25 cellular contexts compared by ENCODE assay signal in the genomic region with DNA sequence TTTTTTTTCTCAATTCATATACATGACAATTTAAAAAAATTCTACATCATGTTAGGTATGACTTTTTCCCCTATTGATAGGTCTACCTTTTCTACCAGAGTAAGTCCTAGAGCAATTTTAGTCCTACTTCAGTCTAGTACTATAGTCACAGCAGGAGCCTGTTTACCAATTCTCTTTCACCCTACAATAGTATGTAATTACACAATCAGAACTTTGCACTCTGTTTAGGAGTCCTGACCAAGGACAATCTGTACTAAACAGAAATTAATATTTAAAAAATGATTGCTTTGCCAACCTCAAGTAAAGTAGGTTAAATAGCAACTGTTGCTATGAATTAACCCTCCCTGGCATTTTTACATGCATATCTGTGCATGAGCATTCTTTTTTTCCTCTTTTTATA. TPM values are rescaled to one million over a fixed set of nuclear protein-coding genes. Genes with fewer than 3 reads are reported as not detected.
A peak's percentile ranks its signal among the peaks of the same experiment; 100 is the strongest.
DNase-seq lines count a peak whose midpoint lies in the region; ATAC-seq, FAIRE-seq and TF ChIP-seq lines count a peak whose summit lies in the region.
"Had no signal": no experiment of that assay in that cellular context is flagged by ENCODE, and none has a peak within 500 bp of the region (broad histone marks: within the 10 kb centered on the region; RNA-seq: fewer than 3 reads in every experiment).

No MANE protein-coding gene starts in this region.

- H3K4me3 ChIP-seq in duodenal mucosa (ENCODE audit: low read depth in 1 of 2, low read length in 2 of 2): no peak overlapping the region
- H3K4me3 ChIP-seq in HepG2 (replicated peaks in 1 of 3; ENCODE audit: insufficient read depth in 1 of 3, low read depth in 2 of 3, low read length in 3 of 3): no peak overlapping the region
- H3K4me3 ChIP-seq in muscle layer of duodenum (ENCODE audit: low read depth in 1 of 2, low read length in 2 of 2): no peak overlapping the region
- no peak overlapping the region for H3K4me3 ChIP-seq in stomach
- H3K4me3 ChIP-seq: BLaER1 had no signal

- H4K20me1 ChIP-seq in HepG2 (ENCODE audit: insufficient read depth, low read length): no peaks in the 10 kb centered on the region
- H4K20me1 ChIP-seq: BLaER1 had no signal

- POLR2A ChIA-PET in HepG2 (lab: Yijun Ruan, JAX): no interaction called here

- intact Hi-C loops in HepG2 (cut with micrococcal nuclease; ENCODE audit: unreplicated experiment) (no loop called here), stomach (cut with DNase I; ENCODE audit: low total_unique reads) (no loop called here)

- H2AFZ ChIP-seq in HepG2 (ENCODE audit: low read length): no peak overlapping the region

- FAIRE-seq in HepG2 (lab: Jason Lieb, UNC): no peak
- FAIRE-seq: GM12892, GM18507, HTR-8/SVneo had no signal

- TF ChIP-seq POLR2A in HepG2 (IDR thresholded peaks at IDR 0.05; ENCODE audit: insufficient read depth in 1 of 2, low read depth in 2 of 2, low read length in 2 of 2) (no peak), stomach (IDR thresholded peaks at IDR 0.05) (no peak)

- H3K79me2 ChIP-seq in HepG2 (ENCODE audit: insufficient read depth, low read length): no peaks in the 10 kb centered on the region

- TF ChIP-seq CTCF in HepG2 (CRISPR knock-in tag; IDR thresholded peaks at IDR 0.05): no peak
- TF ChIP-seq CTCF in stomach (IDR thresholded peaks at IDR 0.05): no peak

- H3K27me3 ChIP-seq in duodenal mucosa (ENCODE audit: control insufficient read depth in 1 of 2, insufficient read depth in 2 of 2, low read length in 2 of 2) (no peaks in the 10 kb centered on the region), HepG2 (ENCODE audit: control insufficient read depth in 1 of 2, insufficient read depth in 2 of 2, low read length in 2 of 2) (no peaks in the 10 kb centered on the region; a peak in 1 of 5 replicates), muscle layer of duodenum (ENCODE audit: low read depth, low read length) (no peaks in the 10 kb centered on the region), stomach (no peaks in the 10 kb centered on the region)
- H3K27me3 ChIP-seq: BLaER1 had no signal

- H3K36me3 ChIP-seq in duodenal mucosa (ENCODE audit: control insufficient read depth in 1 of 2, insufficient read depth in 2 of 2, low read length in 2 of 2): no peaks in the 10 kb centered on the region
- H3K36me3 ChIP-seq in HepG2 (replicated peaks in 1 of 2; ENCODE audit: control insufficient read depth in 1 of 2, insufficient read depth in 2 of 2, low read length in 2 of 2): no peaks in the 10 kb centered on the region
- no peaks in the 10 kb centered on the region for H3K36me3 ChIP-seq in muscle layer of duodenum (ENCODE audit: control insufficient read depth in 1 of 2, insufficient read depth in 2 of 2, low read length in 2 of 2)
- H3K36me3 ChIP-seq in stomach: no peaks in the 10 kb centered on the region
- H3K36me3 ChIP-seq: BLaER1 had no signal

- ATAC-seq in HepG2: peak; percentile 51; the same call in 2 of the 3 replicates
- ATAC-seq in GM21367 (IDR thresholded peaks at IDR 0.05; ENCODE audit: unreplicated experiment): no peak
- no peak for ATAC-seq in GM18861 (IDR thresholded peaks at IDR 0.05; ENCODE audit: unreplicated experiment)
- ATAC-seq: HCT116 had no signal

- H3K9ac ChIP-seq in duodenal mucosa (ENCODE audit: low read depth in 1 of 2, low read length in 2 of 2): no peak overlapping the region
- H3K9ac ChIP-seq in HepG2 (ENCODE audit: insufficient read depth, low read depth, low read length): no peak overlapping the region
- H3K9ac ChIP-seq: BLaER1 had no signal

- no peaks in the 10 kb centered on the region for H3K9me3 ChIP-seq in duodenal mucosa (ENCODE audit: control insufficient read depth in 1 of 2, low read length in 2 of 2)
- H3K9me3 ChIP-seq in HepG2 (ENCODE audit: low read length): no peaks in the 10 kb centered on the region
- no peaks in the 10 kb centered on the region for H3K9me3 ChIP-seq in muscle layer of duodenum (ENCODE audit: control insufficient read depth in 1 of 2, low read length in 2 of 2)
- no peaks in the 10 kb centered on the region for H3K9me3 ChIP-seq in stomach
- H3K9me3 ChIP-seq: BLaER1 had no signal

- TF ChIP-seq EP300 in HepG2 (IDR thresholded peaks at IDR 0.05; ENCODE audit: low read depth in 2 of 2, low read length in 2 of 2) (no peak), HepG2 (CRISPR knock-in tag; IDR thresholded peaks at IDR 0.05; ENCODE audit: borderline replicate concordance) (no peak), stomach (IDR thresholded peaks at IDR 0.05) (no peak)

- DNase-seq in HepG2 (ENCODE audit: low spot score): peak; percentile 20
- DNase-seq in stomach: no peak
- no peak for DNase-seq in NCI-H1092 (lab: John Stamatoyannopoulos, UW)
- DNase-seq in NCI-H2029 treated with DMSO at 0.1 percent for 48 hours (lab: John Stamatoyannopoulos, UW): no peak
- DNase-seq: 8988T; CD4-positive, alpha-beta memory T cell; DMS153; DMS79; GDM1; GOT3; H7; HFFc6 had no signal

- H3K4me1 ChIP-seq in duodenal mucosa (ENCODE audit: control insufficient read depth in 1 of 2, insufficient read depth in 2 of 2, low read length in 2 of 2) (peaks cover 17 to 18% of the 10 kb centered on the region in 2 donors), HepG2 (ENCODE audit: insufficient read depth, low read length) (peaks cover 27% of the 10 kb centered on the region), muscle layer of duodenum (ENCODE audit: control insufficient read depth in 1 of 2, insufficient read depth in 2 of 2, low read length in 2 of 2) (no peaks in the 10 kb centered on the region), stomach (peaks cover 6 to 28% (median 13%) of the 10 kb centered on the region in 4 donors)
- H3K4me1 ChIP-seq: BLaER1 had no signal

- in situ Hi-C loops in HepG2 (cut with HindIII; ENCODE audit: extremely low pct_ligation_motif_present, low pct_unique_long_range_greater_than_20kb): loop anchor here (25.0 kb wide), 1 partner anchor 195 kb away; a partner anchor contains a TSS

- CTCF ChIA-PET in HepG2 (lab: Yijun Ruan, JAX; ENCODE audit: low intra/inter-chr PET ratio, low total read pairs): no interaction called here

- BruUV-seq in HepG2 (replicated peaks; lab: Mats Ljungman, UMichigan): no TSS peak

- peak overlapping the region; percentile 70 for H3K27ac ChIP-seq in duodenal mucosa (ENCODE audit: low read depth, low read length)
- no peak overlapping the region for H3K27ac ChIP-seq in HepG2 (ENCODE audit: extremely low read length, insufficient read depth, low read length)
- H3K27ac ChIP-seq in muscle layer of duodenum (ENCODE audit: low read length): peak overlapping the region; percentile 36
- H3K27ac ChIP-seq in stomach: peak overlapping the region in 4 of 5 donors; percentile 39 to 75 (median 66)
- H3K27ac ChIP-seq: BLaER1 had no signal

- TF ChIP-seq RAD21 in HepG2 (CRISPR knock-in tag; IDR thresholded peaks at IDR 0.05): no peak

- H3K4me2 ChIP-seq in HepG2 (ENCODE audit: low read depth, low read length): no peak overlapping the region
- H3K4me2 ChIP-seq: BLaER1 had no signal

TF ChIP-seq in HepG2, 621 proteins besides CTCF, POLR2A, EP300 and RAD21 (continues in another document):
- TF ChIP-seq CCDC6 (CRISPR knock-in tag; IDR thresholded peaks at IDR 0.05) (no peak), FOXP1 (IDR thresholded peaks at IDR 0.05) (no peak), FOXP1 (CRISPR knock-in tag; IDR thresholded peaks at IDR 0.05) (peak; percentile 55), HNF4A (CRISPR knock-in tag; IDR thresholded peaks at IDR 0.05) (peak; percentile 72), ARHGAP35 (CRISPR knock-in tag; IDR thresholded peaks at IDR 0.05; ENCODE audit: borderline replicate concordance) (no peak), ZNF720 (CRISPR knock-in tag; IDR thresholded peaks at IDR 0.05) (no peak), ZNF10 (CRISPR knock-in tag; IDR thresholded peaks at IDR 0.05; ENCODE audit: borderline replicate concordance, low read depth) (no peak), ZNF780A (CRISPR knock-in tag; IDR thresholded peaks at IDR 0.05) (no peak), SOX5 (CRISPR knock-in tag; IDR thresholded peaks at IDR 0.05; ENCODE audit: borderline replicate concordance) (0 out of 2 replicates have a peak, but pooled peaks have one; percentile 10), FOXO1 (CRISPR knock-in tag; IDR thresholded peaks at IDR 0.05) (peak; percentile 44; the same call in 1 of the 2 replicates)
- TF ChIP-seq, protein P1, sequence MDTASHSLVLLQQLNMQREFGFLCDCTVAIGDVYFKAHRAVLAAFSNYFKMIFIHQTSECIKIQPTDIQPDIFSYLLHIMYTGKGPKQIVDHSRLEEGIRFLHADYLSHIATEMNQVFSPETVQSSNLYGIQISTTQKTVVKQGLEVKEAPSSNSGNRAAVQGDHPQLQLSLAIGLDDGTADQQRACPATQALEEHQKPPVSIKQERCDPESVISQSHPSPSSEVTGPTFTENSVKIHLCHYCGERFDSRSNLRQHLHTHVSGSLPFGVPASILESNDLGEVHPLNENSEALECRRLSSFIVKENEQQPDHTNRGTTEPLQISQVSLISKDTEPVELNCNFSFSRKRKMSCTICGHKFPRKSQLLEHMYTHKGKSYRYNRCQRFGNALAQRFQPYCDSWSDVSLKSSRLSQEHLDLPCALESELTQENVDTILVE (CRISPR knock-in tag; IDR thresholded peaks at IDR 0.05): no peak

RNA-seq across cellular contexts. Expression of a gene that starts 0.8 kb away (rescaled TPM):
- not detected in 2 replicates for total RNA-seq in HepG2 (2016; rRNA removed; fragmentation: Illumina TruSeq; extraction: Trizol)
- not detected in 2 replicates for total RNA-seq in HepG2 (2016; cell fraction: cytosol; rRNA removed; fragmentation: Illumina TruSeq; extraction: Trizol; ENCODE audit: low read depth)
- total RNA-seq in HepG2 (2016; cell fraction: insoluble cytoplasmic fraction; rRNA removed; fragmentation: Illumina TruSeq; extraction: Trizol): not detected in 2 replicates
- total RNA-seq in HepG2 (2016; cell fraction: membrane; rRNA removed; fragmentation: Illumina TruSeq; extraction: Trizol): not detected in 2 replicates
- total RNA-seq in HepG2 (2016; cell fraction: nucleus; rRNA removed; fragmentation: Illumina TruSeq; extraction: Trizol): not detected in 2 replicates
- not detected in 2 replicates for polyA plus RNA-seq in HepG2 (2011; rRNA removed)
- not detected in 2 replicates for polyA plus RNA-seq in HepG2 (2011; cell fraction: cytosol; rRNA removed)
- polyA plus RNA-seq in HepG2 (2011; cell fraction: nucleus; rRNA removed): not detected in 2 replicates
- polyA plus RNA-seq in HepG2 (2012): 0.50 TPM in 1 of 2 replicates, not detected in the other
- not detected in 2 replicates for polyA plus RNA-seq in HepG2 (2016; cell fraction: cytosol; fragmentation: Illumina TruSeq; extraction: Trizol; ENCODE audit: low read depth)
- not detected in 2 replicates for polyA plus RNA-seq in HepG2 (2016; cell fraction: insoluble cytoplasmic fraction; fragmentation: Illumina TruSeq; extraction: Trizol; ENCODE audit: low read depth)
- not detected in 2 replicates for polyA plus RNA-seq in HepG2 (2016; cell fraction: membrane; fragmentation: Illumina TruSeq; extraction: Trizol; ENCODE audit: low read depth)
- not detected in 2 replicates for polyA plus RNA-seq in HepG2 (2016; cell fraction: nucleus; fragmentation: Illumina TruSeq; extraction: Trizol; ENCODE audit: insufficient read depth, low read depth)
- polyA minus RNA-seq in HepG2 (2011; rRNA and poly(A)+ RNA removed; ENCODE audit: low replicate concordance): not detected in 2 replicates
- not detected in 2 replicates for polyA minus RNA-seq in HepG2 (2011; cell fraction: cytosol; rRNA and poly(A)+ RNA removed)
- polyA minus RNA-seq in HepG2 (2011; cell fraction: nucleus; rRNA and poly(A)+ RNA removed): not detected in 2 replicates
- 1 to 10 TPM in 1 of 5 donors, under 1 TPM in 1, not detected in 3; 0.92 to 2.2 TPM for total RNA-seq in stomach
- polyA plus RNA-seq in stomach: under 1 TPM in 1 of 3 donors, not detected in 2; 0.68 TPM
- total RNA-seq: A673; CD4-positive, alpha-beta memory T cell; Daoy; H7; HFFc6 had no signal
- polyA plus RNA-seq: AG04450; CD14-positive monocyte; CD4-positive, alpha-beta memory T cell had no signal
